9 cellular contexts compared by ENCODE assay signal in the genomic region with DNA sequence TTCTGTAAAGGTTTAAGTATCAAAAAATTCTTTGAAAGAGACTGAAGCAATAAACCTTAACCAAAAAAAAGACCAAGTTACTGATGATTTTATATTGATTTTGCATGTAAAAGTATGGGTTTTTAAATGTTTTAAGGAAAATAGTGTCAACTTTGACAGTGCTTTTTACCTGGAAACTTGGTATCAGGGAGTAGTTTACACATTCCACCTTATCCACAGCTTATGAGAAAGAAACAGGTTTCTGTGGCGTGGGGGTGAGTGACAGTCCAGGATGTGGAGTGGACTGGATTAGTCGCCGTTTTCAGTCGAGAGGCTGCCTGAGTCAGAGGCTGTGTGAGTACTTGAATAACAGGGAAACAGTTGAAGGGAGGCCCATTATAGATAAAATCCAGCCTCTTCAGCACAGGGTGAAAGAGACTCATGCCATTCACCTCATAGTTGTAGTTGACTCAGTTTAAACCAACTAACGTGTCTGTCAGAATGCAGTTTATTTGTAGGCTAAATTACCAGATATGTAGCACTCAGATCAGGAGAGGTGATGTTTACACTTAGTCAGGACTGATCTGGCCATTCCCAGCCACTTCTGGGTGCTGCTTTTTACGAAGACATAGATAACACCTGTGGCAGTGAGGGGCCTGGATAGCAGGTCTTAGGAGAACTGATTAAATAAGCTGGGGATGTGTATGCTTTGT. TPM values are rescaled to one million over a fixed set of nuclear protein-coding genes. Genes with fewer than 3 reads are reported as not detected.
A peak's percentile ranks its signal among the peaks of the same experiment; 100 is the strongest.
DNase-seq lines count a peak whose midpoint lies in the region; ATAC-seq lines count a peak whose summit lies in the region.
"Had no signal": no experiment of that assay in that cellular context is flagged by ENCODE, and none has a peak within 500 bp of the region (broad histone marks: within the 10 kb centered on the region; RNA-seq: fewer than 3 reads in every experiment).

No MANE protein-coding gene starts in this region.

- H3K27me3 Mint-ChIP-seq in activated T-cell treated with anti-CD3 and anti-CD28 coated beads, Interleukin-2, amount 50 U/mL, for 72 hours (ENCODE audit: low read depth) = no peaks in the 10 kb centered on the region

- DNase-seq in AG08395 (ENCODE audit: low spot score) = peak; percentile 68
- peak; percentile 41 for DNase-seq in NCI-H2029 (lab: John Stamatoyannopoulos, UW)
- peak; percentile 81 to 87 for DNase-seq in activated T-cell treated with anti-CD3 and anti-CD28 coated beads, Interleukin-2, amount 50 U/mL, for 72 hours
- no peak for DNase-seq in left ventricle myocardium superior
- peak; percentile 68 for DNase-seq in stimulated activated CD4-positive, alpha-beta T cell treated with anti-CD3 and anti-CD28 coated beads, Interleukin-4, amount 100 ng/mL, for 1 hour
- no peak for DNase-seq in pons (ENCODE audit: low spot score)
- no peak for DNase-seq in C1 segment of cervical spinal cord (lab: John Stamatoyannopoulos, UW)

- H3K27ac Mint-ChIP-seq in activated T-cell treated with anti-CD3 and anti-CD28 coated beads, Interleukin-2, amount 50 U/mL, for 72 hours = peak overlapping the region; percentile 98

- H3K4me3 Mint-ChIP-seq in activated T-cell treated with anti-CD3 and anti-CD28 coated beads, Interleukin-2, amount 50 U/mL, for 72 hours = peak overlapping the region; percentile 95 to 96

- peak; percentile 50 for ATAC-seq in GM21447 (IDR thresholded peaks at IDR 0.05; ENCODE audit: unreplicated experiment)
- peak; percentile 85 to 88 for ATAC-seq in activated T-cell treated with anti-CD3 and anti-CD28 coated beads, Interleukin-2, amount 50 U/mL, for 72 hours (replicated peaks in 1 of 2)
- ATAC-seq in left ventricle myocardium superior = peak; percentile 46

- intact Hi-C loops in left ventricle myocardium superior (cut with micrococcal nuclease) = no loop called here

- H3K4me1 Mint-ChIP-seq in activated T-cell treated with anti-CD3 and anti-CD28 coated beads, Interleukin-2, amount 50 U/mL, for 72 hours (ENCODE audit: low read depth) = peaks cover 83% of the 10 kb centered on the region

- H3K36me3 Mint-ChIP-seq in activated T-cell treated with anti-CD3 and anti-CD28 coated beads, Interleukin-2, amount 50 U/mL, for 72 hours (ENCODE audit: insufficient read depth in 2 of 2) = peaks cover 30 to 32% of the 10 kb centered on the region in 2 donors

- H3K9me3 Mint-ChIP-seq in activated T-cell treated with anti-CD3 and anti-CD28 coated beads, Interleukin-2, amount 50 U/mL, for 72 hours = no peaks in the 10 kb centered on the region

RNA-seq across cellular contexts. Expression of gene GPR183, which starts 0.6 kb away (rescaled TPM):
- 10 to 100 TPM; 32.8 to 57.5 TPM for total RNA-seq in activated T-cell treated with anti-CD3 and anti-CD28 coated beads, Interleukin-2, amount 50 U/mL, for 72 hours
- 2.6 TPM for total RNA-seq in left ventricle myocardium superior

RNA-seq across cellular contexts. Expression of gene GPR18, which starts 49.6 kb away (rescaled TPM):
- 10 to 100 TPM; 12.4 to 17.3 TPM for total RNA-seq in activated T-cell treated with anti-CD3 and anti-CD28 coated beads, Interleukin-2, amount 50 U/mL, for 72 hours
- not detected for total RNA-seq in left ventricle myocardium superior
- total RNA-seq: glomerular endothelial cell had no signal

Comparison
In these comparisons a context has a peak if more than half of its experiments do, and no peak if none do; other contexts are left out.
1. DNase-seq: peak in AG08395 (single experiment), NCI-H2029 (single experiment), activated T-cell treated with anti-CD3 and anti-CD28 coated beads, Interleukin-2, amount 50 U/mL, for 72 hours (2 of 2) and stimulated activated CD4-positive, alpha-beta T cell treated with anti-CD3 and anti-CD28 coated beads, Interleukin-4, amount 100 ng/mL, for 1 hour (single experiment); none in left ventricle myocardium superior (single experiment), pons (single experiment) and C1 segment of cervical spinal cord (0 of 14).
2. RNA of gene GPR18, which starts 49.6 kb away (total RNA-seq): 12.4 to 17.3 TPM in activated T-cell treated with anti-CD3 and anti-CD28 coated beads, Interleukin-2, amount 50 U/mL, for 72 hours; not detected in left ventricle myocardium superior (single experiment); every median in the first group is over 10 times any median in the second.
3. Peak in every context shown above with its lines, with median percentiles within 50 percentile points of each other: ATAC-seq.